Comparison of ENCODE assay signal across 8 cellular contexts in genomic region chr9:92097997-92098482, GRCh38. TPM values are rescaled to one million over a fixed set of nuclear protein-coding genes. Genes with fewer than 3 reads are reported as not detected.
A peak's percentile ranks its signal among the peaks of the same experiment; 100 is the strongest.
DNase-seq lines count a peak whose midpoint lies in the region; ATAC-seq and TF ChIP-seq lines count a peak whose summit lies in the region.

No MANE protein-coding gene starts in this region.

- H3K4me3 Mint-ChIP-seq in natural killer cell = peak overlapping the region; percentile 78

- no peaks in the 10 kb centered on the region for H3K36me3 Mint-ChIP-seq in natural killer cell

- intact Hi-C loops in esophagus muscularis mucosa (cut with DNase I) = no loop called here
- intact Hi-C loops in natural killer cell (cut with micrococcal nuclease) = no loop called here
- intact Hi-C loops in transverse colon (cut with DNase I; ENCODE audit: low total_unique reads) = no loop called here

- H3K4me1 ChIP-seq in esophagus muscularis mucosa (peaks cover 0 to 7% (median 0%) of the 10 kb centered on the region in 4 donors), transverse colon (peaks cover 0 to 8% (median 0%) of the 10 kb centered on the region in 4 donors)

- WGBS in esophagus muscularis mucosa = 36% methylated on average over 24 of the region's 26 CpGs
- WGBS in transverse colon (ENCODE audit: low coverage in 1 of 2), 2 donors = 45 to 55% methylated on average over 20 to 26 of the region's 26 CpGs

- H3K4me3 ChIP-seq in esophagus muscularis mucosa (peak overlapping the region; percentile 35 to 54 (median 49)), transverse colon (peak overlapping the region in 3 of 4 donors; percentile 4 to 26 (median 18))

- H3K4me1 Mint-ChIP-seq in natural killer cell = peaks cover 41 to 54% of the 10 kb centered on the region in 2 donors

- no peak for TF ChIP-seq CTCF in esophagus muscularis mucosa (IDR thresholded peaks at IDR 0.05)
- TF ChIP-seq CTCF in natural killer cell (IDR thresholded peaks at IDR 0.05) = no peak
- TF ChIP-seq CTCF in transverse colon (IDR thresholded peaks at IDR 0.05) = peak in 1 of 5 experiments; percentile 7

- H3K27me3 ChIP-seq in esophagus muscularis mucosa (no peaks in the 10 kb centered on the region), transverse colon (no peaks in the 10 kb centered on the region)

- TF ChIP-seq POLR2A in GM18505 (IDR thresholded peaks at IDR 0.05; ENCODE audit: borderline replicate concordance, extremely low read depth, insufficient read depth, insufficient read length) (peak; percentile 75), esophagus muscularis mucosa (IDR thresholded peaks at IDR 0.05; ENCODE audit: low read depth) (no peak), transverse colon (IDR thresholded peaks at IDR 0.05) (no peak)

- H3K27ac ChIP-seq in esophagus muscularis mucosa (replicated peaks in 1 of 4) (peak overlapping the region; percentile 17 to 53 (median 42)), transverse colon (peak overlapping the region; percentile 31 to 64 (median 46))

- no peaks in the 10 kb centered on the region for H3K9me3 ChIP-seq in esophagus muscularis mucosa
- no peaks in the 10 kb centered on the region for H3K9me3 ChIP-seq in transverse colon

- DNase-seq in activated T-cell treated with anti-CD3 and anti-CD28 coated beads, Interleukin-2, amount 50 U/mL, for 1 hour = peak; percentile 72
- DNase-seq in esophagus muscularis mucosa (ENCODE audit: extremely low spot score) = no peak
- DNase-seq in natural killer cell = peak; percentile 44
- DNase-seq in transverse colon = peak; percentile 93
- DNase-seq in NCI-H748 treated with DMSO at 0.1 percent for 48 hours (lab: John Stamatoyannopoulos, UW) = no peak
- no peak for DNase-seq in DMS79 (lab: John Stamatoyannopoulos, UW)
- DNase-seq in NCI-H1092 (lab: John Stamatoyannopoulos, UW) = no peak

- TF ChIP-seq EP300 in esophagus muscularis mucosa (IDR thresholded peaks at IDR 0.05) (peak; percentile 44), transverse colon (IDR thresholded peaks at IDR 0.05; ENCODE audit: low read depth) (peak; percentile 38)

- peak overlapping the region; percentile 49 to 59 for H3K27ac Mint-ChIP-seq in natural killer cell

- H3K9me3 Mint-ChIP-seq in natural killer cell = no peaks in the 10 kb centered on the region

- H3K27me3 Mint-ChIP-seq in natural killer cell (ENCODE audit: low read depth in 2 of 2) = no peaks in the 10 kb centered on the region

- in situ Hi-C loops in transverse colon (cut with MboI; ENCODE audit: low pct_ligation_motif_present in 1 of 4, low pct_unique_long_range_greater_than_20kb in 1 of 4, low sequenced_read_pairs in 3 of 4) = no loop called here

- ATAC-seq in GM18505 (IDR thresholded peaks at IDR 0.05; ENCODE audit: unreplicated experiment) (no peak), natural killer cell (peak; percentile 68 to 77 (median 71))

- peaks cover 0 to 9% (median 2%) of the 10 kb centered on the region in 4 donors for H3K36me3 ChIP-seq in esophagus muscularis mucosa
- peaks cover 0 to 5% (median 0%) of the 10 kb centered on the region in 4 donors for H3K36me3 ChIP-seq in transverse colon

RNA-seq across cellular contexts. Expression of gene SPTLC1, which starts 17.2 kb away (rescaled TPM):
- total RNA-seq in esophagus muscularis mucosa (10 to 100 TPM; 50.0 to 57.8 (median 52.5) TPM), natural killer cell (10 to 100 TPM; 45.6 to 59.3 (median 47.8) TPM), transverse colon (100 to 1,000 TPM in 3 of 4 donors, 10 to 100 TPM in 1; 36.7 to 160 (median 112) TPM)

Comparison
In these comparisons a context has a peak if more than half of its experiments do, and no peak if none do; other contexts are left out.
1. DNase-seq: peak in activated T-cell treated with anti-CD3 and anti-CD28 coated beads, Interleukin-2, amount 50 U/mL, for 1 hour (single experiment), natural killer cell (single experiment) and transverse colon (single experiment); none in esophagus muscularis mucosa (single experiment), NCI-H748 treated with DMSO at 0.1 percent for 48 hours (single experiment), DMS79 (single experiment) and NCI-H1092 (single experiment).